Comparison of ENCODE assay signal across 8 cellular contexts in the genomic region with DNA sequence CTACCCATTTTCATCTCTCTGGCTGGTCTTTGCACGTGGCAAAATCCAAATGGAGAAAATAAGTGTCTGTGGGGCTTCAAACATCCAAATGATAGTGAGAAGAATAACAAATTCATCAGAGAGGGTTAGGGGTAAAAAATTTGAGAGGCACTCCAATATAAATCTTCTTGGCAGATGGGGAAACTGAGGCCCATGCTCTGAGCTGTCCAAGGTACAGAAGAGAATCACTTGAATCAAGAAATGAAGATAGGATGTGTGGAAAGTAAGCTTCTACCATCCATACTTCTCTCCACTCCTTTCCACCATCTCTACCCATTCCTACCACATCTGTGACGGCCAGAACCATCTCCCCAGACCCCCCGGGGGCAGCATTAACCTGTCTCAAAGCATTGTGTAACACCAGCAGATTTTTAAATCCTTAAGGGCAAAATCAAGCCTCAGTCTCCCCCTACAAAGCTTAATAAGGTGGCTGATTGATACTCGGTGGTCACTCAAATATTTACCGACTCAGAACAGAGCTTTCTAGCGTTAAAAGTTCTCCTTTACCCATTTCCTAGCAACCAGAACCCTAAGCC. TPM values are rescaled to one million over a fixed set of nuclear protein-coding genes. Genes with fewer than 3 reads are reported as not detected.
DNase-seq lines count a peak whose midpoint lies in the region; ATAC-seq and TF ChIP-seq lines count a peak whose summit lies in the region.

No MANE protein-coding gene starts in this region.

- H3K4me1 ChIP-seq in mesodermal cell (ENCODE audit: control insufficient read depth, insufficient read depth, low read length, poor library complexity, severe bottlenecking) = no peaks in the 10 kb centered on the region

- peaks cover 17% of the 10 kb centered on the region for H3K36me3 ChIP-seq in mesodermal cell (ENCODE audit: control insufficient read depth, insufficient read depth, low read length)

- peaks cover 11% of the 10 kb centered on the region for H3K36me3 Mint-ChIP-seq in brain

- peaks cover 0 to 2% (median 0%) of the 10 kb centered on the region in 5 experiments for H3K9me3 Mint-ChIP-seq in brain

- H3K27ac ChIP-seq in 22Rv1 (peak overlapping the region; percentile 99), mesodermal cell (ENCODE audit: low read depth, low read length, severe bottlenecking) (no peak overlapping the region)

- H3K4me3 Mint-ChIP-seq in brain = peak overlapping the region; percentile 97 to 100 (median 99)

- TF ChIP-seq CTCF in 22Rv1 (IDR thresholded peaks at IDR 0.05) (no peak), HFF-Myc (IDR thresholded peaks at IDR 0.05; ENCODE audit: low read depth, low read length, missing control alignments) (no peak), brain (conservative IDR thresholded peaks at IDR 0.05) (no peak)

- peaks cover 64% of the 10 kb centered on the region for H3K4me1 Mint-ChIP-seq in brain

- DNase-seq in HFF-Myc (ENCODE audit: extremely low read depth, low read depth) (no peak), NCI-H1694 treated with DMSO at 0.1 percent for 48 hours (lab: John Stamatoyannopoulos, UW) (no peak)

- no peak for ATAC-seq in HG02588 (IDR thresholded peaks at IDR 0.05; ENCODE audit: unreplicated experiment)
- no peak for ATAC-seq in GM21786 (IDR thresholded peaks at IDR 0.05; ENCODE audit: unreplicated experiment)
- no peak for ATAC-seq in HG03354 (IDR thresholded peaks at IDR 0.05; ENCODE audit: poor library complexity, severe bottlenecking, unreplicated experiment)

- H3K4me3 ChIP-seq in HFF-Myc (replicated peaks; ENCODE audit: low read depth, low read length) = peak overlapping the region; percentile 97
- peak overlapping the region; percentile 88 for H3K4me3 ChIP-seq in mesodermal cell (ENCODE audit: extremely low read depth, insufficient read depth, low read length, poor library complexity, severe bottlenecking)

- WGBS in mesodermal cell (ENCODE audit: insufficient coverage in 2 of 2), 2 experiments = 20 to 25% methylated on average over 2 to 5 of the region's 6 CpGs

- peak overlapping the region; percentile 65 to 99 (median 84) for H3K27ac Mint-ChIP-seq in brain

- peaks cover 13% of the 10 kb centered on the region for H3K27me3 Mint-ChIP-seq in brain

- H3K9me3 ChIP-seq in mesodermal cell (ENCODE audit: control insufficient read depth, low read length) = no peaks in the 10 kb centered on the region

RNA-seq across cellular contexts. Expression of a gene that starts 0.8 kb away (rescaled TPM):
- 101 TPM for polyA plus RNA-seq in brain (ENCODE audit: insufficient read depth, low read depth, low replicate concordance)
- polyA plus RNA-seq in mesodermal cell (2013, experiment 1 of 2) = 52.1 TPM
- 47.9 TPM for polyA plus RNA-seq in mesodermal cell (2013, experiment 2 of 2)
